Comparison of ENCODE assay signal across 9 cellular contexts in the genomic region with DNA sequence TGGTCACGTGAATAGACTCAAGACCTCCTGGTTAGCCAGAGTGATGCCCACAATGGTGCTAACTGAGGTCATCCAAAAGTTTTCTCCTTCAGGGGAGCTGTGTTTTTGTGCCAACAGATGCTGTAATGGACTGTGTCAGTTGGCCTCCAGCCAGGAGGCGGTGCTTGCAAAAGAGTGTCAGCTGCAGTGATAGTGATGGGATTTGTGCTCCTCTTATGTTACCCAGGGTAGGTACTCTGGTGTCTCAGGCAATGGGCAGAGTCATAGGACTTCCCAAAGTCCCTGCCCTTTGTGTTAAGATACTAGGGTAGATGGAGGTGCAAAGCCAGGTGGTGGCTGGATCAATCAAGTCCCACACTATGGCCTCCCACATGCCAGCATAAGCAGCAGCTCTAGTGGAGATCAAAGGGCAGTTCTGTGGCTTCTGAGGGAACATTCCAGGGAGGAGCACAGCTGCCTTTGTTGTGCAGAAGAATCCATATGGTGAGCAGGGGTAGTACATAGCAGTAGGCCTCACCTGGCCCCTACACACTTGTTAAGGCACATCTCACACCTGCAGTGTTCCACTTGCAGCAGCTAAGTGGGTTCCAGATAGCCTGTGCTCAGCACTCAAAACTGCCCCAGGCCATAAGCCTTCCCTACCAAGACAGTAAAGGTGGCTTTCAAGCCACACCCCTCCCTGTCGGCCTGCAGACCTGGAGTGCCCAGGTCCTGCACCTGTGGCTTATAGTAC. TPM values are rescaled to one million over a fixed set of nuclear protein-coding genes. Genes with fewer than 3 reads are reported as not detected.
DNase-seq lines count a peak whose midpoint lies in the region; ATAC-seq, FAIRE-seq and TF ChIP-seq lines count a peak whose summit lies in the region.
"Had no signal": no experiment of that assay in that cellular context is flagged by ENCODE, and none has a peak within 500 bp of the region (broad histone marks: within the 10 kb centered on the region; RNA-seq: fewer than 3 reads in every experiment).

No MANE protein-coding gene starts in this region.

- no peak for FAIRE-seq in urothelium cell line (lab: Jason Lieb, UNC)

- no peaks in the 10 kb centered on the region for H3K36me3 ChIP-seq in left ventricle myocardium inferior

- no peak overlapping the region for H3K4me3 ChIP-seq in left ventricle myocardium inferior

- TF ChIP-seq CTCF in left ventricle myocardium inferior (IDR thresholded peaks at IDR 0.05; ENCODE audit: borderline replicate concordance) (no peak), foreskin keratinocyte (conservative IDR thresholded peaks at IDR 0.05) (no peak)

- no peak overlapping the region for H3K27ac ChIP-seq in left ventricle myocardium inferior (replicated peaks)
- no peak overlapping the region for H3K27ac ChIP-seq in foreskin keratinocyte
- H3K27ac ChIP-seq: VCaP had no signal

- DNase-seq in left ventricle myocardium superior = peak; percentile 28
- no peak for DNase-seq in left ventricle myocardium inferior
- peak; percentile 57 for DNase-seq in SHP77 treated with DMSO at 0.1 percent for 48 hours (lab: John Stamatoyannopoulos, UW)
- peak; percentile 37 to 43 for DNase-seq in foreskin keratinocyte
- DNase-seq in urothelium cell line (ENCODE audit: low spot score) = peak; percentile 8
- no peak for DNase-seq in A172 (ENCODE audit: low spot score)

- H3K9me3 ChIP-seq in left ventricle myocardium inferior (replicated peaks) = no peaks in the 10 kb centered on the region

- H3K27me3 ChIP-seq in left ventricle myocardium inferior (ENCODE audit: low read depth) = no peaks in the 10 kb centered on the region
- no peaks in the 10 kb centered on the region for H3K27me3 ChIP-seq in foreskin keratinocyte

- ATAC-seq in left ventricle myocardium superior (no peak), foreskin keratinocyte (peak; percentile 56), HG03469 (IDR thresholded peaks at IDR 0.05; ENCODE audit: unreplicated experiment) (no peak), GM21390 (IDR thresholded peaks at IDR 0.05; ENCODE audit: unreplicated experiment) (no peak)

- H3K4me1 ChIP-seq in left ventricle myocardium inferior (peaks cover 5% of the 10 kb centered on the region), foreskin keratinocyte (peaks cover 3% of the 10 kb centered on the region)

- intact Hi-C loops in left ventricle myocardium superior (cut with micrococcal nuclease) (no loop called here), left ventricle myocardium inferior (cut with micrococcal nuclease) (no loop called here)

RNA-seq across cellular contexts. Expression of a gene that starts 9.4 kb away (rescaled TPM):
- total RNA-seq in left ventricle myocardium superior = 5.3 TPM
- 5.3 TPM for total RNA-seq in left ventricle myocardium inferior
- 9.0 and 11.2 TPM in 2 replicates for total RNA-seq in foreskin keratinocyte
- polyA plus RNA-seq in foreskin keratinocyte = 5.7 and 6.1 TPM in 2 replicates
- 11.8 and 15.9 TPM in 2 replicates for total RNA-seq in A172 (2014; rRNA removed; shearing (Covaris generic))

RNA-seq across cellular contexts. Expression of a gene that starts 31.3 kb away (rescaled TPM):
- total RNA-seq in left ventricle myocardium superior = 13.0 TPM
- 15.9 TPM for total RNA-seq in left ventricle myocardium inferior
- 0.54 and 0.63 TPM in 2 replicates for total RNA-seq in foreskin keratinocyte
- 0.35 and 0.75 TPM in 2 replicates for polyA plus RNA-seq in foreskin keratinocyte
- 0.12 and 0.22 TPM in 2 replicates for total RNA-seq in A172 (2014; rRNA removed; shearing (Covaris generic))

Comparison
In these comparisons a context has a peak if more than half of its experiments do, and no peak if none do; other contexts are left out.
1. DNase-seq: peak in left ventricle myocardium superior (single experiment), SHP77 treated with DMSO at 0.1 percent for 48 hours (single experiment), foreskin keratinocyte (2 of 2) and urothelium cell line (single experiment); none in left ventricle myocardium inferior (single experiment) and A172 (single experiment).